ENCODE assay signal across 8 cellular contexts in the genomic region with DNA sequence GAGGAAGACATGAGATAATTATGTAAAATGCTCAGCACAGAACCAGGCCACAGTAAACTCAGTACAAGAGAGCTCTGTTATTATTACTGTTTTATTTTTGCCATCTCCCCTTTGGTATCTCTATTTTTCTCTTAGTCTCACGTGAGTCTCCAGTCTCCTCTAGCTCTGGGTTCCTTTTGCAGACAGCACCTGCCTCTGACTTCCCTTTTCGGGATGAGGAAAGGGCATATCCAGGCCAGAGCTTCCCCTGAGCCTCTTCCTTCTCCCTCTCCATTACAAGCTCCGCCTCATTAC. TPM values are rescaled to one million over a fixed set of nuclear protein-coding genes. Genes with fewer than 3 reads are reported as not detected.
DNase-seq lines count a peak whose midpoint lies in the region; ATAC-seq and TF ChIP-seq lines count a peak whose summit lies in the region.

No MANE protein-coding gene starts in this region.

- H3K27me3 ChIP-seq in PC-3 (ENCODE audit: low read length), result no peaks in the 10 kb centered on the region
- peaks cover 6% of the 10 kb centered on the region for H3K27me3 ChIP-seq in ectodermal cell (ENCODE audit: control insufficient read depth, insufficient read depth, low read length, poor library complexity, severe bottlenecking)
- H3K27me3 ChIP-seq in naive thymus-derived CD4-positive, alpha-beta T cell (ENCODE audit: control insufficient read depth in 2 of 2, insufficient read depth in 2 of 2, low read length in 2 of 2), result no peaks in the 10 kb centered on the region

- peaks cover 9% of the 10 kb centered on the region for H3K79me2 ChIP-seq in PC-3 (ENCODE audit: low read length)

- H3K4me3 ChIP-seq in PC-3 (ENCODE audit: low read length) (peak overlapping the region; percentile 81), ectodermal cell (ENCODE audit: insufficient read depth, low read depth, low read length) (peak overlapping the region; percentile 71)
- peak overlapping the region; percentile 93 for H3K4me3 ChIP-seq in naive thymus-derived CD4-positive, alpha-beta T cell (ENCODE audit: low read length)

- intact Hi-C loops in PC-3 (cut with micrococcal nuclease), result no loop called here
- intact Hi-C loops in naive thymus-derived CD4-positive, alpha-beta T cell (cut with micrococcal nuclease), result loop anchor here (1.0 to 5.0 kb wide), 3 partner anchors 9 to 179 kb away; a partner anchor contains a TSS

- H3K27ac Mint-ChIP-seq in activated CD8-positive, alpha-beta memory T cell treated with anti-CD3 and anti-CD28 coated beads, Interleukin-2, amount 10 ng/mL, durations not matched to agents 7 days and 5 days, result peak overlapping the region; percentile 90
- peak overlapping the region; percentile 85 to 93 (median 88) for H3K27ac Mint-ChIP-seq in naive thymus-derived CD4-positive, alpha-beta T cell

- H3K27me3 Mint-ChIP-seq in activated CD8-positive, alpha-beta memory T cell treated with anti-CD3 and anti-CD28 coated beads, Interleukin-2, amount 10 ng/mL, durations not matched to agents 7 days and 5 days, result peaks cover 11% of the 10 kb centered on the region
- peaks cover 0 to 11% (median 6%) of the 10 kb centered on the region in 5 donors for H3K27me3 Mint-ChIP-seq in naive thymus-derived CD4-positive, alpha-beta T cell

- H3K9me3 ChIP-seq in PC-3 (ENCODE audit: low read length) (no peaks in the 10 kb centered on the region), ectodermal cell (ENCODE audit: control insufficient read depth, low read length) (no peaks in the 10 kb centered on the region)
- H3K9me3 ChIP-seq in naive thymus-derived CD4-positive, alpha-beta T cell (ENCODE audit: control insufficient read depth in 2 of 3, low read length in 3 of 3), result no peaks in the 10 kb centered on the region

- no TSS peak for BruUV-seq in PC-3 (replicated peaks; lab: Mats Ljungman, UMichigan)

- H3K4me2 ChIP-seq in PC-3 (ENCODE audit: low read length), result peak overlapping the region; percentile 94

- peaks cover 27% of the 10 kb centered on the region for H3K4me1 Mint-ChIP-seq in activated CD8-positive, alpha-beta memory T cell treated with anti-CD3 and anti-CD28 coated beads, Interleukin-2, amount 10 ng/mL, durations not matched to agents 7 days and 5 days
- peaks cover 28 to 47% (median 41%) of the 10 kb centered on the region in 7 donors for H3K4me1 Mint-ChIP-seq in naive thymus-derived CD4-positive, alpha-beta T cell

- no peaks in the 10 kb centered on the region for H3F3A ChIP-seq in PC-3 (ENCODE audit: low read length, unreplicated experiment)

- H3K36me3 ChIP-seq in PC-3 (ENCODE audit: low read depth, low read length) (no peaks in the 10 kb centered on the region), ectodermal cell (ENCODE audit: control insufficient read depth, insufficient read depth, low read length) (no peaks in the 10 kb centered on the region)
- no peaks in the 10 kb centered on the region for H3K36me3 ChIP-seq in naive thymus-derived CD4-positive, alpha-beta T cell (ENCODE audit: control insufficient read depth in 2 of 3, insufficient read depth in 3 of 3, low read length in 3 of 3)

- no peaks in the 10 kb centered on the region for H3K9me3 Mint-ChIP-seq in activated CD8-positive, alpha-beta memory T cell treated with anti-CD3 and anti-CD28 coated beads, Interleukin-2, amount 10 ng/mL, durations not matched to agents 7 days and 5 days (ENCODE audit: low read depth)
- H3K9me3 Mint-ChIP-seq in naive thymus-derived CD4-positive, alpha-beta T cell, result peaks cover 0 to 1% (median 0%) of the 10 kb centered on the region in 11 donors

- peak overlapping the region; percentile 90 for H3K27ac ChIP-seq in PC-3 (ENCODE audit: low read length)
- H3K27ac ChIP-seq in ectodermal cell (ENCODE audit: insufficient read depth, low read depth, low read length, poor library complexity, severe bottlenecking), result no peak overlapping the region
- H3K27ac ChIP-seq in naive thymus-derived CD4-positive, alpha-beta T cell (ENCODE audit: low read depth, low read length), result peak overlapping the region; percentile 70

- peak overlapping the region; percentile 80; the same call in 1 of the 2 replicates for H3K9ac ChIP-seq in PC-3 (ENCODE audit: low read length)

- no peak for TF ChIP-seq CTCF in PC-3 (conservative IDR thresholded peaks at IDR 0.05; ENCODE audit: low read depth, low read length)

- no peak for ATAC-seq in activated CD8-positive, alpha-beta memory T cell treated with anti-CD3 and anti-CD28 coated beads, Interleukin-2, amount 10 ng/mL, durations not matched to agents 7 days and 5 days
- ATAC-seq in PC-3, result no peak; the same call in 1 of the 2 replicates
- ATAC-seq in naive thymus-derived CD4-positive, alpha-beta T cell, result no peak
- ATAC-seq in GM21529 (IDR thresholded peaks at IDR 0.05; ENCODE audit: unreplicated experiment), result no peak

- peak overlapping the region; percentile 81 for H3K4me3 Mint-ChIP-seq in activated CD8-positive, alpha-beta memory T cell treated with anti-CD3 and anti-CD28 coated beads, Interleukin-2, amount 10 ng/mL, durations not matched to agents 7 days and 5 days
- peak overlapping the region; percentile 85 to 99 (median 91) for H3K4me3 Mint-ChIP-seq in naive thymus-derived CD4-positive, alpha-beta T cell

- DNase-seq in activated CD8-positive, alpha-beta memory T cell treated with anti-CD3 and anti-CD28 coated beads, Interleukin-2, amount 10 ng/mL, durations not matched to agents 7 days and 5 days, result no peak
- no peak for DNase-seq in activated CD8-positive, alpha-beta memory T cell treated with anti-CD3 and anti-CD28 coated beads, Interleukin-2, amount 50 U/mL, for 4 hours
- DNase-seq in PC-3 (no peak), dedifferentiated amniotic fluid mesenchymal stem cell (ENCODE audit: extremely low spot score) (no peak)
- DNase-seq in naive thymus-derived CD4-positive, alpha-beta T cell, result no peak
- DNase-seq in activated CD4-positive, alpha-beta T cell treated with anti-CD3 and anti-CD28 coated beads, Interleukin-2, amount 50 U/mL, for 4 hours, result no peak

- WGBS in ectodermal cell, 2 experiments, result 22 to 26% methylated on average over 3 of the region's 3 CpGs

- POLR2A ChIA-PET in PC-3 (lab: Charles Lee; ENCODE audit: unreplicated experiment), result interaction anchor here (0.6 kb wide), 1 partner anchor 330 kb away, joined by 3 read pairs; no protein-coding TSS in a partner anchor
- POLR2A ChIA-PET in naive thymus-derived CD4-positive, alpha-beta T cell (lab: Charles Lee), result interaction anchor here (0.7 to 1.3 kb wide), 3 partner anchors 8 to 27 kb away, joined by 3 to 5 read pairs (median 4); no protein-coding TSS in a partner anchor

- CTCF ChIA-PET in activated CD8-positive, alpha-beta memory T cell treated with anti-CD3 and anti-CD28 coated beads, Interleukin-2, amount 10 ng/mL, durations not matched to agents 7 days and 5 days (lab: Charles Lee), result interaction anchor here (0.9 to 1.6 kb wide), 9 partner anchors 10 to 271 kb away, joined by 3 to 9 read pairs (median 3); no protein-coding TSS in a partner anchor
- CTCF ChIA-PET in PC-3 (lab: Charles Lee), result interaction anchor here (0.6 kb wide), 1 partner anchor 149 kb away, joined by 3 read pairs; no protein-coding TSS in a partner anchor
- CTCF ChIA-PET in naive thymus-derived CD4-positive, alpha-beta T cell (lab: Charles Lee), result no interaction called here

- no peaks in the 10 kb centered on the region for H4K20me1 ChIP-seq in PC-3 (ENCODE audit: low read length)

- peak overlapping the region; percentile 92; the same call in 1 of the 2 replicates for H2AFZ ChIP-seq in PC-3 (ENCODE audit: low read length)

- H3K36me3 Mint-ChIP-seq in activated CD8-positive, alpha-beta memory T cell treated with anti-CD3 and anti-CD28 coated beads, Interleukin-2, amount 10 ng/mL, durations not matched to agents 7 days and 5 days, result peaks cover 2% of the 10 kb centered on the region
- peaks cover 0 to 3% (median 0%) of the 10 kb centered on the region in 5 donors for H3K36me3 Mint-ChIP-seq in naive thymus-derived CD4-positive, alpha-beta T cell

- peaks cover 17% of the 10 kb centered on the region for H3K4me1 ChIP-seq in PC-3 (ENCODE audit: insufficient read depth, low read length)
- H3K4me1 ChIP-seq in ectodermal cell (ENCODE audit: control insufficient read depth, insufficient read depth, low read length), result peaks cover 20% of the 10 kb centered on the region
- H3K4me1 ChIP-seq in naive thymus-derived CD4-positive, alpha-beta T cell (ENCODE audit: control insufficient read depth in 2 of 2, insufficient read depth in 2 of 2, low read length in 2 of 2), result peaks cover 12 to 14% of the 10 kb centered on the region in 2 donors

- no peaks in the 10 kb centered on the region for H3K9me2 ChIP-seq in PC-3 (replicated peaks; ENCODE audit: low read length)

RNA-seq across cellular contexts. Expression of a gene that starts 6.1 kb away (rescaled TPM):
- not detected for total RNA-seq in activated CD8-positive, alpha-beta memory T cell treated with anti-CD3 and anti-CD28 coated beads, Interleukin-2, amount 10 ng/mL, durations not matched to agents 7 days and 5 days
- 4.1 and 4.5 TPM in 2 replicates for total RNA-seq in PC-3 (2014; rRNA removed)
- 17.8 TPM for polyA plus RNA-seq in ectodermal cell (2013, experiment 1 of 4)
- polyA plus RNA-seq in ectodermal cell (2013, experiment 2 of 4), result 18.7 TPM
- polyA plus RNA-seq in ectodermal cell (2013, experiment 3 of 4), result 26.4 TPM
- polyA plus RNA-seq in ectodermal cell (2013, experiment 4 of 4), result 27.5 TPM
- total RNA-seq in naive thymus-derived CD4-positive, alpha-beta T cell, result under 1 TPM in 1 of 5 experiments, not detected in 4; 0.75 TPM
- polyA plus RNA-seq in naive thymus-derived CD4-positive, alpha-beta T cell, result under 1 TPM in 1 of 2 donors, not detected in 1; 0.52 TPM

RNA-seq across cellular contexts. Expression of a gene that starts 31.0 kb away (rescaled TPM):
- total RNA-seq in activated CD8-positive, alpha-beta memory T cell treated with anti-CD3 and anti-CD28 coated beads, Interleukin-2, amount 10 ng/mL, durations not matched to agents 7 days and 5 days, result 10 to 100 TPM; 41.5 to 44.6 TPM
- 2.1 and 3.7 TPM in 2 replicates for total RNA-seq in PC-3 (2014; rRNA removed)
- polyA plus RNA-seq in ectodermal cell (2013, experiment 1 of 4), result 5.9 TPM
- polyA plus RNA-seq in ectodermal cell (2013, experiment 2 of 4), result 4.6 TPM
- 4.8 TPM for polyA plus RNA-seq in ectodermal cell (2013, experiment 3 of 4)
- polyA plus RNA-seq in ectodermal cell (2013, experiment 4 of 4), result 4.9 TPM
- 10 to 100 TPM; 15.8 to 35.4 (median 28.3) TPM for total RNA-seq in naive thymus-derived CD4-positive, alpha-beta T cell
- 1 to 10 TPM; 7.0 to 9.8 TPM for polyA plus RNA-seq in naive thymus-derived CD4-positive, alpha-beta T cell

RNA-seq across cellular contexts. Expression of a gene that starts 46.6 kb away (rescaled TPM):
- not detected for total RNA-seq in activated CD8-positive, alpha-beta memory T cell treated with anti-CD3 and anti-CD28 coated beads, Interleukin-2, amount 10 ng/mL, durations not matched to agents 7 days and 5 days
- total RNA-seq in PC-3 (2014; rRNA removed), result 0.98 TPM in 1 of 2 replicates, not detected in the other
- polyA plus RNA-seq in ectodermal cell (2013, experiment 1 of 4), result not detected
- polyA plus RNA-seq in ectodermal cell (2013, experiment 2 of 4), result not detected
- polyA plus RNA-seq in ectodermal cell (2013, experiment 3 of 4), result not detected
- polyA plus RNA-seq in ectodermal cell (2013, experiment 4 of 4), result not detected
- total RNA-seq in naive thymus-derived CD4-positive, alpha-beta T cell, result not detected
- polyA plus RNA-seq in naive thymus-derived CD4-positive, alpha-beta T cell, result under 1 TPM in 1 of 2 donors, not detected in 1; 0.30 TPM
